Comparison of ENCODE assay signal across 22 cellular contexts in genomic region chr5:144201578-144201977, GRCh38. TPM values are rescaled to one million over a fixed set of nuclear protein-coding genes. Genes with fewer than 3 reads are reported as not detected.
"Had no signal": no experiment of that assay in that cellular context is flagged by ENCODE, and none has a peak within 500 bp of the region (broad histone marks: within the 10 kb centered on the region; RNA-seq: fewer than 3 reads in every experiment).

No MANE protein-coding gene starts in this region.

- H3K27ac ChIP-seq: breast epithelium, coronary artery, gastrocnemius medialis, ovary, right lobe of liver, spleen, tibial artery had no signal

- DNase-seq: activated CD4-positive, CD25-positive, alpha-beta regulatory T cell treated with anti-CD3 and anti-CD28 coated beads, Interleukin-2, amount 50 U/mL, for 72 hours; activated CD8-positive, alpha-beta memory T cell treated with anti-CD3 and anti-CD28 coated beads for 24 hours; activated CD8-positive, alpha-beta memory T cell treated with anti-CD3 and anti-CD28 coated beads, Interleukin-2, amount 50 U/mL, for 48 hours; activated effector memory CD4-positive, alpha-beta T cell treated with Interleukin-2 at 50 U/mL for 16 hours; activated naive CD4-positive, alpha-beta T cell treated with anti-CD3 and anti-CD28 coated beads, Interleukin-2, amount 10 ng/mL, durations not matched to agents 7 days and 5 days; activated naive CD8-positive, alpha-beta T cell treated with anti-CD3 and anti-CD28 coated beads, Interleukin-2, amount 50 U/mL, for 24 hours; activated T-cell treated with anti-CD3 and anti-CD28 coated beads, Interleukin-2, amount 50 U/mL, for 48 hours; erythroblast; gastrocnemius medialis; head of caudate nucleus; left ventricle myocardium superior; naive B cell; right lobe of liver; spleen; stimulated activated naive CD4-positive, alpha-beta T cell treated with Interleukin-2 at 50 U/mL for 16 hours; tibial artery had no signal

- H3K4me1 ChIP-seq: breast epithelium, right lobe of liver had no signal

- FAIRE-seq: TTC549, urothelium cell line had no signal

- H3K4me3 Mint-ChIP-seq: activated naive CD4-positive, alpha-beta T cell treated with anti-CD3 and anti-CD28 coated beads, Interleukin-2, amount 10 ng/mL, durations not matched to agents 7 days and 5 days; activated naive CD8-positive, alpha-beta T cell treated with anti-CD3 and anti-CD28 coated beads, Interleukin-2, amount 50 U/mL, for 24 hours; naive B cell had no signal

- H3K9me3 ChIP-seq: breast epithelium, gastrocnemius medialis, ovary, right lobe of liver, spleen, tibial artery had no signal

- ATAC-seq: activated naive CD8-positive, alpha-beta T cell treated with anti-CD3 and anti-CD28 coated beads, Interleukin-2, amount 50 U/mL, for 24 hours; gastrocnemius medialis had no signal

- H3K36me3 Mint-ChIP-seq: activated naive CD4-positive, alpha-beta T cell treated with anti-CD3 and anti-CD28 coated beads, Interleukin-2, amount 10 ng/mL, durations not matched to agents 7 days and 5 days; naive B cell had no signal

- H3K27ac Mint-ChIP-seq: activated naive CD4-positive, alpha-beta T cell treated with anti-CD3 and anti-CD28 coated beads, Interleukin-2, amount 10 ng/mL, durations not matched to agents 7 days and 5 days; activated naive CD8-positive, alpha-beta T cell treated with anti-CD3 and anti-CD28 coated beads, Interleukin-2, amount 50 U/mL, for 24 hours; naive B cell had no signal

- H3K27me3 ChIP-seq: ovary, right lobe of liver, tibial artery had no signal

- H3K36me3 ChIP-seq: breast epithelium, gastrocnemius medialis, ovary, right lobe of liver, spleen, tibial artery had no signal

- H3K9me3 Mint-ChIP-seq: activated naive CD4-positive, alpha-beta T cell treated with anti-CD3 and anti-CD28 coated beads, Interleukin-2, amount 10 ng/mL, durations not matched to agents 7 days and 5 days; activated naive CD8-positive, alpha-beta T cell treated with anti-CD3 and anti-CD28 coated beads, Interleukin-2, amount 50 U/mL, for 24 hours; naive B cell had no signal

- H3K4me3 ChIP-seq: breast epithelium, coronary artery, gastrocnemius medialis, ovary, right lobe of liver, spleen, tibial artery had no signal

RNA-seq across cellular contexts. Expression of gene KCTD16, which starts 30.9 kb away (rescaled TPM):
- total RNA-seq: left ventricle myocardium superior; T-helper 2 cell treated with Interferon-gamma antibody and Interleukin-4, amounts not matched to agents 100 ng/mL and 5 ng/mL, for 36 hours had no signal
